In the genomic region with DNA sequence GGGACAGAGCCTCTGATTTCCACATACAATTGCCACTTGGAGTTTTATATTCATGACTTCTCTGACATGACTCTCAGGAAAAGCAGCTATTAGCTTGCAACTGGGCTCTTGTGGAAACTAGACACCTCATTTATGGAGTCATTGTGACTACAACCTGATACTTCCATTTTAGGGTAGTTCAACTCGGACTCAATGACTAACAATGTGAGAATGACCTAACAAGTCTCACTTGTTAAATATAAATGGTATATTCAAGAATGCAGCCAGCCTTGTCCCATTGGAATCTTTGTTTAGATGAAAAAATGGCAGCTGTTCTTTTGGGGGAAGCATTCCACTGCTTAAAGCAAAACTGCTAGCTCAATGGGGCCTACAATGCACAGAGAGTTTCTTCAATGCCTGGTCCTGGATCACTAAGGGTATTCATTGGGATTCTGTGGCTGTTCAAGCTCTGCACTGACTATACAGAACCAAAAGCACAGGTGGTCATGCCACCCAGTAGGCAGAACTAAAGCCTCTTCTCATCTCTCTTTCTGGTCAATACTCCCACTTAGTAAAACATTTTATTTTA, we compare ENCODE assay signal across 24 cellular contexts. TPM values are rescaled to one million over a fixed set of nuclear protein-coding genes. Genes with fewer than 3 reads are reported as not detected.
"Had no signal": no experiment of that assay in that cellular context is flagged by ENCODE, and none has a peak within 500 bp of the region (broad histone marks: within the 10 kb centered on the region; RNA-seq: fewer than 3 reads in every experiment).

No MANE protein-coding gene starts in this region.

- H3K4me3 Mint-ChIP-seq: endodermal cell; natural killer cell treated with Interleukin-12 subunit alpha and Interleukin-12 subunit beta and Interleukin-15 and Interleukin-18, amount 100 ng/mL, for 72 hours; neural progenitor cell had no signal

- H3K9me3 ChIP-seq: heart left ventricle, mucosa of descending colon, ovary had no signal

- H3K36me3 ChIP-seq: heart left ventricle, neural progenitor cell, ovary had no signal

- H3K36me3 Mint-ChIP-seq: natural killer cell treated with Interleukin-12 subunit alpha and Interleukin-12 subunit beta and Interleukin-15 and Interleukin-18, amount 100 ng/mL, for 72 hours; neural progenitor cell had no signal

- H3K27me3 ChIP-seq: heart left ventricle, neural progenitor cell, ovary had no signal

- H3K27ac ChIP-seq: coronary artery, heart left ventricle, neural progenitor cell, ovary had no signal

- H3K4me1 ChIP-seq: heart left ventricle, neural progenitor cell had no signal

- DNase-seq: effector CD4-positive, alpha-beta T cell; endodermal cell; heart left ventricle; hippocampal formation; kidney glomerular epithelial cell; mammary epithelial cell; mucosa of descending colon; nucleus accumbens; ovary; right cardiac atrium; stimulated activated CD4-positive, alpha-beta T cell treated with anti-CD3 and anti-CD28 coated beads, Interleukin-2, amount 100 ng/mL, for 48 hours; stimulated activated naive CD4-positive, alpha-beta T cell treated with Interleukin-2 at 50 U/mL for 16 hours; trophoblast cell had no signal

- ATAC-seq: heart left ventricle; left lobe of liver; mucosa of descending colon; natural killer cell treated with Interleukin-12 subunit alpha and Interleukin-12 subunit beta and Interleukin-15 and Interleukin-18, amount 100 ng/mL, for 72 hours; right cardiac atrium had no signal

- H3K27me3 Mint-ChIP-seq: natural killer cell treated with Interleukin-12 subunit alpha and Interleukin-12 subunit beta and Interleukin-15 and Interleukin-18, amount 100 ng/mL, for 72 hours; progenitor cell of endocrine pancreas had no signal

- H3K4me3 ChIP-seq: coronary artery, heart left ventricle, mucosa of descending colon, neural progenitor cell, ovary, smooth muscle cell had no signal

- H3K27ac Mint-ChIP-seq: endodermal cell; natural killer cell treated with Interleukin-12 subunit alpha and Interleukin-12 subunit beta and Interleukin-15 and Interleukin-18, amount 100 ng/mL, for 72 hours; neural progenitor cell; progenitor cell of endocrine pancreas had no signal

RNA-seq across cellular contexts. Expression of a gene that starts 36.5 kb away (rescaled TPM):
- total RNA-seq: dermis microvascular lymphatic vessel endothelial cell; endothelial cell of umbilical vein; glomerular endothelial cell; left lobe of liver; mammary epithelial cell; natural killer cell treated with Interleukin-12 subunit alpha and Interleukin-12 subunit beta and Interleukin-15 and Interleukin-18, amount 100 ng/mL, for 72 hours; ovary; right cardiac atrium; smooth muscle cell had no signal

RNA-seq across cellular contexts. Expression of a gene that starts 52.7 kb away (rescaled TPM):
- total RNA-seq: dermis microvascular lymphatic vessel endothelial cell; endodermal cell; endothelial cell of umbilical vein; glomerular endothelial cell; heart left ventricle; left lobe of liver; lower leg skin; mammary epithelial cell; mucosa of descending colon; natural killer cell treated with Interleukin-12 subunit alpha and Interleukin-12 subunit beta and Interleukin-15 and Interleukin-18, amount 100 ng/mL, for 72 hours; ovary; progenitor cell of endocrine pancreas; right cardiac atrium; smooth muscle cell; urinary bladder had no signal
